In the genomic region with DNA sequence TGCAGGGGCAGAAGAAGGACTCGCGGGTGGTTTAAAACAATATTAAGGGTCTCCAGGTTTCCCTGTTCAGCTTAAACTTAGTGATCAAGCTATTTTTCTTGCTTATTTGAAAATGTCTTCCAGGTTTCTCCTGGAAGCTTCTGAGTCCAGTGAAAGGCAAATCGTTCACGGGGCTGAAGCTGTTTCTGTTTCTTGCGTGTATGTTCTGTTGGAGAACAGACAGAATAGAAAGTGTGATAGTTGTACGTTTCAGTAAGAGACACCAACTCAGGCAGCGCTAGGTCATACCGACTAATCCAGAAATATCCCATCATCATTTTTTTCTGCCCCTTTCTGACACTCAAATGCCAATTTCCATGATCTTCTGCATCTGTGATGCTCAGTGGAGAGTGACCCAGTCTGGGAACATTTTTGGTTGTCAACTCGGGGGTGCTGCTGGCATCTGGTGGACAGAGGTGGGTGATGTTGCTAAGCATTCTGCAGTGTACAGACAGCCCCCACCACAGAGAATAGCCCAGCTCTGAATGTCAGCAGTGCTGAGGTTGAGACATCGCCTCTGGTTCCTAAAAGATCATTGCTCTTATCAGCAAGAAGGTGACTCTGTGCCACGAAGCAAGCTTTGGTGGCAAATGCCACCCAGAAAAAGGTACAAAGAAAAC, we compare ENCODE assay signal across 1 cellular context.
TF ChIP-seq lines count a peak whose summit lies in the region.

No MANE protein-coding gene starts in this region.

TF ChIP-seq in IMR-90, 13 proteins besides CTCF, POLR2A, EP300 and RAD21 (continued from another document):
- TF ChIP-seq CHD1 (IDR thresholded peaks at IDR 0.05; ENCODE audit: low read depth, low read length) (no peak), CEBPB (IDR thresholded peaks at IDR 0.05; ENCODE audit: low read depth, low read length) (peak; percentile 23; the same call in 1 of the 2 replicates), FOS (IDR thresholded peaks at IDR 0.05; ENCODE audit: low read depth, low read length) (0 out of 2 replicates have a peak, but pooled peaks have one; percentile 5), MAZ (IDR thresholded peaks at IDR 0.05; ENCODE audit: borderline replicate concordance, low read depth, low read length) (peak; percentile 25; the same call in 1 of the 2 replicates), SMC3 (IDR thresholded peaks at IDR 0.05; ENCODE audit: low read depth, low read length) (no peak)
- TF ChIP-seq, protein P1, sequence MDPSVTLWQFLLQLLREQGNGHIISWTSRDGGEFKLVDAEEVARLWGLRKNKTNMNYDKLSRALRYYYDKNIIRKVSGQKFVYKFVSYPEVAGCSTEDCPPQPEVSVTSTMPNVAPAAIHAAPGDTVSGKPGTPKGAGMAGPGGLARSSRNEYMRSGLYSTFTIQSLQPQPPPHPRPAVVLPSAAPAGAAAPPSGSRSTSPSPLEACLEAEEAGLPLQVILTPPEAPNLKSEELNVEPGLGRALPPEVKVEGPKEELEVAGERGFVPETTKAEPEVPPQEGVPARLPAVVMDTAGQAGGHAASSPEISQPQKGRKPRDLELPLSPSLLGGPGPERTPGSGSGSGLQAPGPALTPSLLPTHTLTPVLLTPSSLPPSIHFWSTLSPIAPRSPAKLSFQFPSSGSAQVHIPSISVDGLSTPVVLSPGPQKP (IDR thresholded peaks at IDR 0.05; ENCODE audit: borderline replicate concordance, low read depth, low read length): no peak
